ENCODE assay signal across 28 cellular contexts in the genomic region with DNA sequence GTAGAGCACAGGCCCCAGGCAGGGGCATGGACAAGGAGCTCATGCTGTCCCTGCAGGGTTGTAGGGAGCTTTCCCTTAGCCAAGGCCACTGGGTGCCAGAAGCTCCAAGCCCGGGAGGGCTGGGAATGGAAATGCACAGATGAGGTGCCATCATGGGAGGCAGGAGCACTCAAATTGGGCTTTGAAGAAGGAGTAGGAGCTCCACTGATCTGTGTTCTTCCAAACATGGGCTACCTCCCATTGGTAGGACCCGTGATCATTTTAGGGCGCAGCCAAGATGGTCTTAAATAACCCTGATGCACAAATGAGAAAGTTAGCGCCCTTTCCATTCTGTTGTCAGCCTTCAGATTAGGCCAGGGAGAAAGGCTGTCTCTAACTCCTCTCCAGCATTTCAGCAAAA.
"Had no signal": no experiment of that assay in that cellular context is flagged by ENCODE, and none has a peak within 500 bp of the region (broad histone marks: within the 10 kb centered on the region; RNA-seq: fewer than 3 reads in every experiment).

No MANE protein-coding gene starts in this region.

- H3K27me3 Mint-ChIP-seq: naive B cell had no signal

- DNase-seq: colonic mucosa; cortex of kidney; effector CD8-positive, alpha-beta T cell; effector memory CD8-positive, alpha-beta T cell; endodermal cell; erythroblast; esophagus squamous epithelium; foreskin fibroblast; foreskin melanocyte; gastrocnemius medialis; glutamatergic neuron; head of caudate nucleus; heart right ventricle; hypothalamus; immature natural killer cell; islet precursor cell; kidney glomerular epithelial cell; left colon; left lung; left ventricle myocardium superior; lower lobe of right lung; mesenchymal stem cell; naive B cell had no signal

- H3K4me1 ChIP-seq: colonic mucosa, gastrocnemius medialis, left lung, lower lobe of right lung had no signal

- H3K27ac Mint-ChIP-seq: dendritic cell treated with granulocyte-macrophage colony-stimulating factor and Interleukin-4, amounts not matched to agents 40 ng/mL and 50 ng/mL, for 4 days; effector memory CD8-positive, alpha-beta T cell; endodermal cell; immature natural killer cell; mesothelial cell of epicardium had no signal

- H3K36me3 Mint-ChIP-seq: immature natural killer cell, mesothelial cell of epicardium, naive B cell had no signal

- H3K27me3 ChIP-seq: colonic mucosa, esophagus squamous epithelium, gastrocnemius medialis, heart right ventricle, left lung had no signal

- H3K36me3 ChIP-seq: colonic mucosa, esophagus squamous epithelium, gastrocnemius medialis, heart right ventricle, left lung, lower lobe of right lung had no signal

- H3K27ac ChIP-seq: colonic mucosa, epithelial cell of prostate, esophagus squamous epithelium, gastrocnemius medialis, heart right ventricle, left lung, lower lobe of right lung had no signal

- H3K9me3 Mint-ChIP-seq: dendritic cell treated with granulocyte-macrophage colony-stimulating factor and Interleukin-4, amounts not matched to agents 40 ng/mL and 50 ng/mL, for 4 days had no signal

- H3K4me3 ChIP-seq: colonic mucosa, esophagus squamous epithelium, gastrocnemius medialis, heart right ventricle, left lung, lower lobe of right lung, mucosa of descending colon had no signal

- H3K4me1 Mint-ChIP-seq: immature natural killer cell, naive B cell had no signal

- H3K9me3 ChIP-seq: colonic mucosa, esophagus squamous epithelium, gastrocnemius medialis, left lung, lower lobe of right lung, mucosa of descending colon had no signal

- H3K4me3 Mint-ChIP-seq: dendritic cell treated with granulocyte-macrophage colony-stimulating factor and Interleukin-4, amounts not matched to agents 40 ng/mL and 50 ng/mL, for 4 days; effector memory CD8-positive, alpha-beta T cell; endodermal cell; immature natural killer cell; mesothelial cell of epicardium; naive B cell had no signal

- ATAC-seq: effector memory CD8-positive, alpha-beta T cell; esophagus mucosa; gastrocnemius medialis; heart right ventricle; left colon; left lung; left ventricle myocardium superior; lower lobe of right lung; mucosa of descending colon had no signal
